ENCODE assay signal across 9 cellular contexts in the genomic region with DNA sequence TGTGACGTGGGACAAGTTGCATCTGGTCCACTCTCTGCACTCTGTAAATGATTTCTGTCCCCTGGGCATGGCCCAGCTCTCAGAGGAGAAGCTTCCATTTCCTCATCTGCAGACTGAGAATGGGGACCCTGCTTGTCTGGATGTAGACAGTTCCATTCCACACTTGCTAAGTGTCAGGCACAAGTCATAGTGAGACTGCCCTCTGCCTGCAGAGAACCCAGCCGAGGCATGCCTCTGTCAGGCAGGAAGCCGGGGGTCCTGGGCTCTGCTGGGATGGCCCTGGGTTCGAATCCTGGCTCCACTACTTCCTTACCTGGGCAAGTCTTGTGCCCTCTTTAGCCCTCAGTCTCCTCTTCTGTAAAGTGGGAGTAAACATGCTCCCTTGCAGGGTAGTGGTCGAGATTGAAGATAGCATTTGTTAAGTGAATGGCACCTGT. TPM values are rescaled to one million over a fixed set of nuclear protein-coding genes. Genes with fewer than 3 reads are reported as not detected.
DNase-seq lines count a peak whose midpoint lies in the region; ATAC-seq lines count a peak whose summit lies in the region.
"Had no signal": no experiment of that assay in that cellular context is flagged by ENCODE, and none has a peak within 500 bp of the region (broad histone marks: within the 10 kb centered on the region; RNA-seq: fewer than 3 reads in every experiment).

No MANE protein-coding gene starts in this region.

- H3K36me3 Mint-ChIP-seq in activated naive CD8-positive, alpha-beta T cell treated with anti-CD3 and anti-CD28 coated beads for 36 hours, result peaks cover 26% of the 10 kb centered on the region

- H3K9ac ChIP-seq in muscle layer of colon (ENCODE audit: low read length), result peak overlapping the region; percentile 47

- peak overlapping the region; percentile 94 for H3K27ac ChIP-seq in muscle layer of colon (ENCODE audit: low read depth, low read length)
- H3K27ac ChIP-seq: cardiac muscle cell had no signal

- peaks cover 29% of the 10 kb centered on the region for H3K4me1 Mint-ChIP-seq in activated naive CD8-positive, alpha-beta T cell treated with anti-CD3 and anti-CD28 coated beads for 36 hours

- no peaks in the 10 kb centered on the region for H3K27me3 ChIP-seq in muscle layer of colon (ENCODE audit: control insufficient read depth in 1 of 2, insufficient read depth in 2 of 2, low read length in 2 of 2)

- peaks cover 52% of the 10 kb centered on the region for H3K4me1 ChIP-seq in muscle layer of colon (ENCODE audit: insufficient read depth, low read length)

- H3K36me3 ChIP-seq in muscle layer of colon (ENCODE audit: insufficient read depth, low read length), result no peaks in the 10 kb centered on the region
- H3K36me3 ChIP-seq: cardiac muscle cell had no signal

- intact Hi-C loops in posterior cingulate gyrus (cut with DNase I), result loop anchor here (10.0 kb wide), 1 partner anchor 164 kb away; a partner anchor contains a TSS

- peak overlapping the region; percentile 22 to 70 for H3K4me3 ChIP-seq in muscle layer of colon (ENCODE audit: low read depth in 1 of 2, low read length in 2 of 2)
- H3K4me3 ChIP-seq: cardiac muscle cell had no signal

- no peaks in the 10 kb centered on the region for H3K9me3 ChIP-seq in muscle layer of colon (ENCODE audit: low read length)

- H3K27ac Mint-ChIP-seq in activated naive CD8-positive, alpha-beta T cell treated with anti-CD3 and anti-CD28 coated beads for 36 hours, result peak overlapping the region; percentile 96

- H3K9me3 Mint-ChIP-seq in activated naive CD8-positive, alpha-beta T cell treated with anti-CD3 and anti-CD28 coated beads for 36 hours, result peaks cover 1% of the 10 kb centered on the region

- ATAC-seq in HG03135 (IDR thresholded peaks at IDR 0.05; ENCODE audit: unreplicated experiment) (peak; percentile 17), GM18867 (IDR thresholded peaks at IDR 0.05; ENCODE audit: unreplicated experiment) (no peak)

- peak overlapping the region; percentile 99 for H3K4me3 Mint-ChIP-seq in activated naive CD8-positive, alpha-beta T cell treated with anti-CD3 and anti-CD28 coated beads for 36 hours

- peaks cover 8% of the 10 kb centered on the region for H3K27me3 Mint-ChIP-seq in activated naive CD8-positive, alpha-beta T cell treated with anti-CD3 and anti-CD28 coated beads for 36 hours

- DNase-seq in activated T-cell treated with anti-CD3 and anti-CD28 coated beads for 24 hours (ENCODE audit: low read depth), result peak; percentile 44
- DNase-seq in activated T-cell treated with anti-CD3 and anti-CD28 coated beads, Interleukin-2, amount 50 U/mL, for 1 hour, result no peak
- DNase-seq in activated naive CD8-positive, alpha-beta T cell treated with anti-CD3 and anti-CD28 coated beads for 36 hours, result peak; percentile 57
- DNase-seq in central memory CD4-positive, alpha-beta T cell, result no peak
- DNase-seq in posterior cingulate gyrus, result no peak

RNA-seq across cellular contexts. Expression of a gene that starts 4.1 kb away (rescaled TPM):
- total RNA-seq in activated naive CD8-positive, alpha-beta T cell treated with anti-CD3 and anti-CD28 coated beads for 36 hours, result 100 to 1,000 TPM; 136 to 139 TPM

RNA-seq across cellular contexts. Expression of a gene that starts 35.4 kb away (rescaled TPM):
- total RNA-seq in activated naive CD8-positive, alpha-beta T cell treated with anti-CD3 and anti-CD28 coated beads for 36 hours, result 1 to 10 TPM in 1 of 2 experiments, under 1 TPM in 1; 0.90 to 1.1 TPM

Comparison
In these comparisons a context has a peak if more than half of its experiments do, and no peak if none do; other contexts are left out.
1. DNase-seq: peak in activated T-cell treated with anti-CD3 and anti-CD28 coated beads for 24 hours (single experiment) and activated naive CD8-positive, alpha-beta T cell treated with anti-CD3 and anti-CD28 coated beads for 36 hours (single experiment); none in activated T-cell treated with anti-CD3 and anti-CD28 coated beads, Interleukin-2, amount 50 U/mL, for 1 hour (single experiment), central memory CD4-positive, alpha-beta T cell (single experiment) and posterior cingulate gyrus (0 of 10).